1 cellular context compared by ENCODE assay signal in the genomic region with DNA sequence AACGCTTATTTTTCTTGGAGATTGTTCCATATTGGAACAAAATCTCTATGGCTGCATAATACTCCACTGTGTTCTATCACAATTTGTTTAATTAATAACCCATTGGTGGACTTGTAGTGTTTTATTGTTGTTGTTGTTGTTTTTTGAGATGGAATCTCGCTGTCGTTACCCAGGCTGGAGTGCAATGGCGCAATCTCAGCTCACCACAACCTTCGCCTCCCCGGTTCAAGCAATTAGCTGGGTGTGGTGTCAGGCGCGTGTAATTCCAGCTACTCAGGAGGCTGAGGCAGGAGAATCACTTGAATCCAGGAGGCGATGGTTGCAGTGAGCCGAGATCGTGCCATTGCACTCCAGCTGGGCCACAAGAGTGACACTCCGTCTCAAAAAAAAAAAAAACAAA.
TF ChIP-seq lines count a peak whose summit lies in the region.

No MANE protein-coding gene starts in this region.

TF ChIP-seq in K562, 482 proteins besides CTCF, POLR2A, EP300 and RAD21 (continued from another document):
- TF ChIP-seq, protein P1, sequence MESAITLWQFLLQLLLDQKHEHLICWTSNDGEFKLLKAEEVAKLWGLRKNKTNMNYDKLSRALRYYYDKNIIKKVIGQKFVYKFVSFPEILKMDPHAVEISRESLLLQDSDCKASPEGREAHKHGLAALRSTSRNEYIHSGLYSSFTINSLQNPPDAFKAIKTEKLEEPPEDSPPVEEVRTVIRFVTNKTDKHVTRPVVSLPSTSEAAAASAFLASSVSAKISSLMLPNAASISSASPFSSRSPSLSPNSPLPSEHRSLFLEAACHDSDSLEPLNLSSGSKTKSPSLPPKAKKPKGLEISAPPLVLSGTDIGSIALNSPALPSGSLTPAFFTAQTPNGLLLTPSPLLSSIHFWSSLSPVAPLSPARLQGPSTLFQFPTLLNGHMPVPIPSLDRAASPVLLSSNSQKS (CRISPR knock-in tag; IDR thresholded peaks at IDR 0.05), result no peak
- TF ChIP-seq MEIS2 (IDR thresholded peaks at IDR 0.05; ENCODE audit: partially characterized antibody) (no peak), ZFP36 (IDR thresholded peaks at IDR 0.05; ENCODE audit: low read depth, low read length, partially characterized antibody) (no peak), CHD4 (IDR thresholded peaks at IDR 0.05; ENCODE audit: insufficient read depth, insufficient replicate concordance, low read depth, low read length, poor library complexity, severe bottlenecking) (no peak), OTX1 (CRISPR knock-in tag; IDR thresholded peaks at IDR 0.05) (no peak), KDM1A (IDR thresholded peaks at IDR 0.05) (0 out of 4 replicates have a peak, but pooled peaks have one; percentile 11 to 30), ZNF224 (CRISPR knock-in tag; IDR thresholded peaks at IDR 0.05) (no peak), CEBPG (CRISPR knock-in tag; IDR thresholded peaks at IDR 0.05) (no peak), CEBPG (tag; conservative IDR thresholded peaks at IDR 0.05 in 1 of 2, IDR thresholded peaks at IDR 0.05 in 1 of 2) (peak in 1 of 2 experiments; percentile 53; a peak in 2 of 4 replicates), ATF1 (CRISPR knock-in tag; IDR thresholded peaks at IDR 0.05) (no peak), ATF1 (tag; IDR thresholded peaks at IDR 0.05) (no peak), GTF2A2 (tag; IDR thresholded peaks at IDR 0.05) (no peak), HDAC2 (IDR thresholded peaks at IDR 0.05) (no peak), FUS (optimal IDR thresholded peaks at IDR 0.05; ENCODE audit: low read depth, low read length) (no peak), RNF2 (IDR thresholded peaks at IDR 0.05) (no peak), TCF3 (CRISPR knock-in tag; IDR thresholded peaks at IDR 0.05) (no peak), RCOR1 (IDR thresholded peaks at IDR 0.05; ENCODE audit: borderline replicate concordance in 1 of 2, low read depth in 2 of 2, low read length in 2 of 2) (peak in 1 of 2 experiments; percentile 38; a peak in 1 of 4 replicates)
- TF ChIP-seq, protein P2, sequence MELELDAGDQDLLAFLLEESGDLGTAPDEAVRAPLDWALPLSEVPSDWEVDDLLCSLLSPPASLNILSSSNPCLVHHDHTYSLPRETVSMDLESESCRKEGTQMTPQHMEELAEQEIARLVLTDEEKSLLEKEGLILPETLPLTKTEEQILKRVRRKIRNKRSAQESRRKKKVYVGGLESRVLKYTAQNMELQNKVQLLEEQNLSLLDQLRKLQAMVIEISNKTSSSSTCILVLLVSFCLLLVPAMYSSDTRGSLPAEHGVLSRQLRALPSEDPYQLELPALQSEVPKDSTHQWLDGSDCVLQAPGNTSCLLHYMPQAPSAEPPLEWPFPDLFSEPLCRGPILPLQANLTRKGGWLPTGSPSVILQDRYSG (tag; conservative IDR thresholded peaks at IDR 0.05; ENCODE audit: low read depth), result no peak
- TF ChIP-seq, protein P3, sequence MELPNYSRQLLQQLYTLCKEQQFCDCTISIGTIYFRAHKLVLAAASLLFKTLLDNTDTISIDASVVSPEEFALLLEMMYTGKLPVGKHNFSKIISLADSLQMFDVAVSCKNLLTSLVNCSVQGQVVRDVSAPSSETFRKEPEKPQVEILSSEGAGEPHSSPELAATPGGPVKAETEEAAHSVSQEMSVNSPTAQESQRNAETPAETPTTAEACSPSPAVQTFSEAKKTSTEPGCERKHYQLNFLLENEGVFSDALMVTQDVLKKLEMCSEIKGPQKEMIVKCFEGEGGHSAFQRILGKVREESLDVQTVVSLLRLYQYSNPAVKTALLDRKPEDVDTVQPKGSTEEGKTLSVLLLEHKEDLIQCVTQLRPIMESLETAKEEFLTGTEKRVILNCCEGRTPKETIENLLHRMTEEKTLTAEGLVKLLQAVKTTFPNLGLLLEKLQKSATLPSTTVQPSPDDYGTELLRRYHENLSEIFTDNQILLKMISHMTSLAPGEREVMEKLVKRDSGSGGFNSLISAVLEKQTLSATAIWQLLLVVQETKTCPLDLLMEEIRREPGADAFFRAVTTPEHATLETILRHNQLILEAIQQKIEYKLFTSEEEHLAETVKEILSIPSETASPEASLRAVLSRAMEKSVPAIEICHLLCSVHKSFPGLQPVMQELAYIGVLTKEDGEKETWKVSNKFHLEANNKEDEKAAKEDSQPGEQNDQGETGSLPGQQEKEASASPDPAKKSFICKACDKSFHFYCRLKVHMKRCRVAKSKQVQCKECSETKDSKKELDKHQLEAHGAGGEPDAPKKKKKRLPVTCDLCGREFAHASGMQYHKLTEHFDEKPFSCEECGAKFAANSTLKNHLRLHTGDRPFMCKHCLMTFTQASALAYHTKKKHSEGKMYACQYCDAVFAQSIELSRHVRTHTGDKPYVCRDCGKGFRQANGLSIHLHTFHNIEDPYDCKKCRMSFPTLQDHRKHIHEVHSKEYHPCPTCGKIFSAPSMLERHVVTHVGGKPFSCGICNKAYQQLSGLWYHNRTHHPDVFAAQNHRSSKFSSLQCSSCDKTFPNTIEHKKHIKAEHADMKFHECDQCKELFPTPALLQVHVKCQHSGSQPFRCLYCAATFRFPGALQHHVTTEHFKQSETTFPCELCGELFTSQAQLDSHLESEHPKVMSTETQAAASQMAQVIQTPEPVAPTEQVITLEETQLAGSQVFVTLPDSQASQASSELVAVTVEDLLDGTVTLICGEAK (IDR thresholded peaks at IDR 0.05), result no peak
- TF ChIP-seq, protein P3 (CRISPR knock-in tag; IDR thresholded peaks at IDR 0.05), result no peak
- TF ChIP-seq, protein P4, sequence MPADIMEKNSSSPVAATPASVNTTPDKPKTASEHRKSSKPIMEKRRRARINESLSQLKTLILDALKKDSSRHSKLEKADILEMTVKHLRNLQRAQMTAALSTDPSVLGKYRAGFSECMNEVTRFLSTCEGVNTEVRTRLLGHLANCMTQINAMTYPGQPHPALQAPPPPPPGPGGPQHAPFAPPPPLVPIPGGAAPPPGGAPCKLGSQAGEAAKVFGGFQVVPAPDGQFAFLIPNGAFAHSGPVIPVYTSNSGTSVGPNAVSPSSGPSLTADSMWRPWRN (IDR thresholded peaks at IDR 0.05; ENCODE audit: low read depth), result 0 out of 2 replicates have a peak, but pooled peaks have one; percentile 20
